Comparison of ENCODE assay signal across 8 cellular contexts in genomic region chr11:110907629-110908028, GRCh38.
DNase-seq lines count a peak whose midpoint lies in the region; ATAC-seq and TF ChIP-seq lines count a peak whose summit lies in the region.

No MANE protein-coding gene starts in this region.

- H3K4me2 ChIP-seq in SK-N-SH = peak overlapping the region; percentile 53; the same call in 1 of the 2 replicates

- CTCF ChIA-PET in CD4-positive, alpha-beta memory T cell (lab: Charles Lee; ENCODE audit: partially characterized antibody) = no interaction called here
- CTCF ChIA-PET in SK-N-SH (lab: Yijun Ruan, JAX) = no interaction called here

- H3K9me3 Mint-ChIP-seq in CD4-positive, alpha-beta memory T cell = peaks cover 0 to 5% (median 0%) of the 10 kb centered on the region in 8 donors

- ATAC-seq in HG02642 (IDR thresholded peaks at IDR 0.05; ENCODE audit: poor library complexity, unreplicated experiment) (peak; percentile 50), GM21381 (IDR thresholded peaks at IDR 0.05; ENCODE audit: unreplicated experiment) (no peak)

- TF ChIP-seq CTCF in SK-N-SH (IDR thresholded peaks at IDR 0.05) (no peak), fibroblast of the aortic adventitia (IDR thresholded peaks at IDR 0.05; ENCODE audit: insufficient read depth, low read length) (no peak), GM20000 (IDR thresholded peaks at IDR 0.05; ENCODE audit: extremely low read depth, missing control alignments) (no peak)

- H3K27me3 ChIP-seq in CD4-positive, alpha-beta memory T cell (ENCODE audit: insufficient read depth, low read length) = no peaks in the 10 kb centered on the region
- H3K27me3 ChIP-seq in SK-N-SH (ENCODE audit: insufficient read depth) = no peaks in the 10 kb centered on the region

- POLR2A ChIA-PET in CD4-positive, alpha-beta memory T cell (lab: Charles Lee; ENCODE audit: partially characterized antibody) = no interaction called here
- POLR2A ChIA-PET in SK-N-SH (lab: Yijun Ruan, JAX) = no interaction called here

- H3K4me3 ChIP-seq in CD4-positive, alpha-beta memory T cell (ENCODE audit: low read length in 2 of 2) = no peak overlapping the region
- no peak overlapping the region for H3K4me3 ChIP-seq in SK-N-SH (ENCODE audit: low read depth in 2 of 2, low read length in 1 of 2)
- H3K4me3 ChIP-seq in fibroblast of the aortic adventitia (ENCODE audit: low read depth, low read length) = no peak overlapping the region

- no peaks in the 10 kb centered on the region for H3K79me2 ChIP-seq in SK-N-SH (ENCODE audit: insufficient read depth)

- TF ChIP-seq RAD21 in SK-N-SH (IDR thresholded peaks at IDR 0.05; ENCODE audit: low read length) = no peak

- TF ChIP-seq EP300 in SK-N-SH (IDR thresholded peaks at IDR 0.05; ENCODE audit: borderline replicate concordance in 1 of 2, low read depth in 1 of 2, low read length in 1 of 2) = peak; percentile 33 to 77; a peak in 3 of 4 replicates

- H3K4me3 Mint-ChIP-seq in CD4-positive, alpha-beta memory T cell = peak overlapping the region; percentile 6 to 69 (median 40)

- peak in 4 of 5 donors; percentile 19 to 35 (median 24) for DNase-seq in CD4-positive, alpha-beta memory T cell
- DNase-seq in SK-N-SH = no peak
- peak; percentile 95 for DNase-seq in fibroblast of the aortic adventitia (ENCODE audit: low read depth)
- DNase-seq in COLO668 (lab: John Stamatoyannopoulos, UW; ENCODE audit: unreplicated experiment) = no peak
- no peak for DNase-seq in cerebellar cortex (ENCODE audit: low spot score)
- no peak for DNase-seq in GM20000 (ENCODE audit: low spot score)

- no peaks in the 10 kb centered on the region for H3K36me3 Mint-ChIP-seq in CD4-positive, alpha-beta memory T cell

- H3K4me1 ChIP-seq in CD4-positive, alpha-beta memory T cell (ENCODE audit: insufficient read depth, low read length) = peaks cover 21% of the 10 kb centered on the region
- peaks cover 3 to 35% of the 10 kb centered on the region in 2 experiments; a peak in 2 of 4 replicates for H3K4me1 ChIP-seq in SK-N-SH (ENCODE audit: control insufficient read depth in 1 of 2, insufficient read depth in 2 of 2, low read depth in 1 of 2, low read length in 1 of 2)

- no peaks in the 10 kb centered on the region for H3K36me3 ChIP-seq in CD4-positive, alpha-beta memory T cell (ENCODE audit: insufficient read depth, low read length)
- H3K36me3 ChIP-seq in SK-N-SH (replicated peaks in 1 of 2; ENCODE audit: control insufficient read depth in 1 of 2, insufficient read depth in 2 of 2, low read length in 1 of 2) = no peaks in the 10 kb centered on the region

- no peaks in the 10 kb centered on the region for H4K20me1 ChIP-seq in SK-N-SH (ENCODE audit: insufficient read depth)

- no peak overlapping the region for H3K27ac ChIP-seq in CD4-positive, alpha-beta memory T cell (ENCODE audit: low read depth, low read length)
- peak overlapping the region; percentile 60 to 69 for H3K27ac ChIP-seq in SK-N-SH (ENCODE audit: low read depth in 2 of 2, low read length in 1 of 2)

- intact Hi-C loops in CD4-positive, alpha-beta memory T cell (cut with micrococcal nuclease) = no loop called here

- H3K27me3 Mint-ChIP-seq in CD4-positive, alpha-beta memory T cell = no peaks in the 10 kb centered on the region

- H3F3A ChIP-seq in SK-N-SH (replicated peaks; ENCODE audit: insufficient read depth) = peaks cover 13% of the 10 kb centered on the region

- H3K9me3 ChIP-seq in CD4-positive, alpha-beta memory T cell (ENCODE audit: control insufficient read depth in 1 of 2, low read length in 2 of 2) = no peaks in the 10 kb centered on the region
- no peaks in the 10 kb centered on the region for H3K9me3 ChIP-seq in SK-N-SH

- H3K27ac Mint-ChIP-seq in CD4-positive, alpha-beta memory T cell = peak overlapping the region in 6 of 7 donors; percentile 18 to 83 (median 52)

- H3K9me2 ChIP-seq in SK-N-SH = no peaks in the 10 kb centered on the region

- 0 out of 2 replicates have a peak overlapping the region, but pooled peaks have one; percentile 10 for H3K9ac ChIP-seq in SK-N-SH

- no peak overlapping the region for H2AFZ ChIP-seq in SK-N-SH (ENCODE audit: low read depth)

- peaks cover 18 to 31% (median 20%) of the 10 kb centered on the region in 4 donors for H3K4me1 Mint-ChIP-seq in CD4-positive, alpha-beta memory T cell

- 65% methylated on average over 1 of the region's 1 CpG for WGBS in SK-N-SH (ENCODE audit: low lambda C conversion rate)

TF ChIP-seq in SK-N-SH, 30 proteins besides CTCF, POLR2A, EP300 and RAD21:
- TF ChIP-seq FOXJ3 (CRISPR knock-in tag; IDR thresholded peaks at IDR 0.05) (no peak), MEF2A (IDR thresholded peaks at IDR 0.05; ENCODE audit: borderline replicate concordance, low read depth) (peak; percentile 46; the same call in 1 of the 2 replicates), MAX (IDR thresholded peaks at IDR 0.05; ENCODE audit: low read depth) (0 out of 2 replicates have a peak, but pooled peaks have one; percentile 26), POLR2AphosphoS5 (IDR thresholded peaks at IDR 0.05; ENCODE audit: low read depth, low read length) (peak; percentile 54; the same call in 1 of the 2 replicates), FOSL2 (IDR thresholded peaks at IDR 0.05; ENCODE audit: borderline replicate concordance, low read depth) (peak; percentile 56; the same call in 1 of the 2 replicates), TEAD4 (IDR thresholded peaks at IDR 0.05; ENCODE audit: borderline replicate concordance, insufficient read depth) (peak; percentile 78; the same call in 1 of the 2 replicates), RCOR1 (IDR thresholded peaks at IDR 0.05; ENCODE audit: low read length) (no peak), JUND (IDR thresholded peaks at IDR 0.05) (peak; percentile 63), TCF12 (IDR thresholded peaks at IDR 0.05) (peak; percentile 89), SIN3A (IDR thresholded peaks at IDR 0.05; ENCODE audit: borderline replicate concordance, low read depth, low read length) (no peak), PBX3 (IDR thresholded peaks at IDR 0.05) (peak; percentile 65; the same call in 1 of the 2 replicates), GABPA (IDR thresholded peaks at IDR 0.05; ENCODE audit: low read depth) (no peak), IRF3 (IDR thresholded peaks at IDR 0.05; ENCODE audit: low read depth, low read length) (no peak), NFIC (IDR thresholded peaks at IDR 0.05; ENCODE audit: borderline replicate concordance) (peak; percentile 95), RXRA (IDR thresholded peaks at IDR 0.05; ENCODE audit: borderline replicate concordance, low read depth) (peak; percentile 98), RFX5 (IDR thresholded peaks at IDR 0.05; ENCODE audit: low read length) (no peak)

Comparison
In these comparisons a context has a peak if more than half of its experiments do, and no peak if none do; other contexts are left out.
1. DNase-seq: peak in CD4-positive, alpha-beta memory T cell (4 of 5) and fibroblast of the aortic adventitia (single experiment); none in SK-N-SH (single experiment), COLO668 (single experiment), cerebellar cortex (single experiment) and GM20000 (single experiment).